Comparison of ENCODE assay signal across 17 cellular contexts in the genomic region with DNA sequence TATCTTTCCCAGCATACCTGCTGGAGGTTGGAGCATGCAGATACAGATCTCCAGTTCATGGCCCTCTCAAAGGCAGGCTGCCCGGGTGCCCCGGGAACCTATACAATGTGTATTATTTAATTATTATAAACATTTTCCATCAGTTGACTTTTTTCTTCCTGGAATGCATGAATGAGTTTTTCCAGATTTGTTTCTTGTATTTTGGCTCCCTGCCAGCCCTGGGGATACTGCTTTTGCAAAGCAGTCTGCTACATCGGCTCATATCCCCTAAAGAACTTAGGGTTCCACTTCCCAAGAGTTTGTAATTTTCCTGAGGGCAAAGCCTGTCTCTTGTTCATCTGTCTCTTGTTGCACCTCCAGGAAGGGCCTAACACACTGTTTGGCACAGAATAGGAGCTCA.
"Had no signal": no experiment of that assay in that cellular context is flagged by ENCODE, and none has a peak within 500 bp of the region (broad histone marks: within the 10 kb centered on the region; RNA-seq: fewer than 3 reads in every experiment).

No MANE protein-coding gene starts in this region.

- ATAC-seq: activated T-cell treated with anti-CD3 and anti-CD28 coated beads, Interleukin-2, amount 50 U/mL, for 72 hours; gastrocnemius medialis; pancreas had no signal

- H3K27ac Mint-ChIP-seq: activated naive CD8-positive, alpha-beta T cell treated with anti-CD3 and anti-CD28 coated beads, Interleukin-2, amount 10 ng/mL, durations not matched to agents 7 days and 5 days; activated T-cell treated with anti-CD3 and anti-CD28 coated beads, Interleukin-2, amount 50 U/mL, for 72 hours; memory B cell; nephron progenitor cell; stimulated activated naive CD8-positive, alpha-beta T cell treated with anti-CD3 and anti-CD28 coated beads, Interleukin-15, Interleukin-2, amounts not matched to agents 100 ng/mL and 50 ng/mL, for 24 hours had no signal

- H3K27me3 ChIP-seq: gastrocnemius medialis, pancreas had no signal

- H3K36me3 ChIP-seq: cardiac muscle cell, gastrocnemius medialis, left ventricle myocardium inferior, pancreas had no signal

- H3K9me3 ChIP-seq: gastrocnemius medialis, left ventricle myocardium inferior, pancreas had no signal

- H3K4me3 ChIP-seq: cardiac muscle cell, coronary artery, gastrocnemius medialis, left ventricle myocardium inferior, pancreas had no signal

- H3K9me3 Mint-ChIP-seq: activated naive CD8-positive, alpha-beta T cell treated with anti-CD3 and anti-CD28 coated beads, Interleukin-2, amount 10 ng/mL, durations not matched to agents 7 days and 5 days; activated T-cell treated with anti-CD3 and anti-CD28 coated beads, Interleukin-2, amount 50 U/mL, for 72 hours; memory B cell; stimulated activated naive CD8-positive, alpha-beta T cell treated with anti-CD3 and anti-CD28 coated beads, Interleukin-15, Interleukin-2, amounts not matched to agents 100 ng/mL and 50 ng/mL, for 24 hours had no signal

- H3K4me3 Mint-ChIP-seq: activated naive CD8-positive, alpha-beta T cell treated with anti-CD3 and anti-CD28 coated beads, Interleukin-2, amount 10 ng/mL, durations not matched to agents 7 days and 5 days; activated T-cell treated with anti-CD3 and anti-CD28 coated beads, Interleukin-2, amount 50 U/mL, for 72 hours; memory B cell; nephron progenitor cell; stimulated activated naive CD8-positive, alpha-beta T cell treated with anti-CD3 and anti-CD28 coated beads, Interleukin-15, Interleukin-2, amounts not matched to agents 100 ng/mL and 50 ng/mL, for 24 hours had no signal

- DNase-seq: activated CD4-positive, alpha-beta T cell treated with anti-CD3 and anti-CD28 coated beads, Interleukin-2, amount 50 U/mL, for 48 hours; activated CD4-positive, CD25-positive, alpha-beta regulatory T cell treated with anti-CD3 and anti-CD28 coated beads, Interleukin-2, amount 50 U/mL, for 72 hours; activated naive CD8-positive, alpha-beta T cell treated with anti-CD3 and anti-CD28 coated beads, Interleukin-2, amount 10 ng/mL, durations not matched to agents 7 days and 5 days; activated T-cell treated with anti-CD3 and anti-CD28 coated beads, Interleukin-2, amount 50 U/mL, for 72 hours; effector CD8-positive, alpha-beta T cell; gastrocnemius medialis; left ventricle myocardium inferior; nephron progenitor cell; retina; stimulated activated CD4-positive, alpha-beta T cell treated with anti-CD3 and anti-CD28 coated beads, Interleukin-15, amount 100 ng/mL, for 24 hours; stimulated activated CD4-positive, alpha-beta T cell treated with anti-CD3 and anti-CD28 coated beads, Interleukin-4, amount 100 ng/mL, for 24 hours had no signal

- H3K27ac ChIP-seq: cardiac muscle cell, coronary artery, epithelial cell of prostate, gastrocnemius medialis, left ventricle myocardium inferior, pancreas had no signal
